10 cellular contexts compared by ENCODE assay signal in genomic region chr2:156908825-156909224, GRCh38.
DNase-seq lines count a peak whose midpoint lies in the region; ATAC-seq and TF ChIP-seq lines count a peak whose summit lies in the region.
"Had no signal": no experiment of that assay in that cellular context is flagged by ENCODE, and none has a peak within 500 bp of the region (broad histone marks: within the 10 kb centered on the region; RNA-seq: fewer than 3 reads in every experiment).

No MANE protein-coding gene starts in this region.

- ATAC-seq in GM18870 (IDR thresholded peaks at IDR 0.05; ENCODE audit: unreplicated experiment) = peak; percentile 85
- peak; percentile 77 for ATAC-seq in HG02763 (IDR thresholded peaks at IDR 0.05; ENCODE audit: unreplicated experiment)

- no peaks in the 10 kb centered on the region for H3K9me3 Mint-ChIP-seq in nephron progenitor cell

- no peaks in the 10 kb centered on the region for H3K4me1 Mint-ChIP-seq in nephron progenitor cell

- H3K36me3 Mint-ChIP-seq in nephron progenitor cell (ENCODE audit: low read depth) = no peaks in the 10 kb centered on the region

- no peak overlapping the region for H3K27ac Mint-ChIP-seq in nephron progenitor cell

- H3K4me3 Mint-ChIP-seq in nephron progenitor cell = no peak overlapping the region

- no peak overlapping the region for H3K27ac ChIP-seq in caudate nucleus (ENCODE audit: low read depth, low read length)

- peak; percentile 29 for DNase-seq in MV-4-11 (lab: John Stamatoyannopoulos, UW)
- DNase-seq in myocyte (ENCODE audit: low read depth) = peak; percentile 69
- no peak for DNase-seq in LoVo (ENCODE audit: low spot score)
- no peak for DNase-seq in NCI-H1417 (lab: John Stamatoyannopoulos, UW)
- no peak for DNase-seq in nephron progenitor cell
- DNase-seq in caudate nucleus (lab: John Stamatoyannopoulos, UW) = no peak
- DNase-seq: central memory CD4-positive, alpha-beta T cell; NCI-H1930 had no signal

- no peaks in the 10 kb centered on the region for H3K27me3 Mint-ChIP-seq in nephron progenitor cell (ENCODE audit: low read depth, poor library complexity)

- no peak for TF ChIP-seq CTCF in nephron progenitor cell (IDR thresholded peaks at IDR 0.05)

Comparison
In these comparisons a context has a peak if more than half of its experiments do, and no peak if none do; other contexts are left out.
1. DNase-seq: peak in MV-4-11 (single experiment) and myocyte (single experiment); none in LoVo (single experiment), NCI-H1417 (0 of 3), nephron progenitor cell (single experiment) and caudate nucleus (0 of 61).